ENCODE assay signal across 1 cellular context in genomic region chr10:31273789-31274188, GRCh38.
TF ChIP-seq lines count a peak whose summit lies in the region.

No MANE protein-coding gene starts in this region.

TF ChIP-seq in IMR-90, 13 proteins besides CTCF, POLR2A, EP300 and RAD21 (continued from another document):
- no peak for TF ChIP-seq RCOR1 (IDR thresholded peaks at IDR 0.05; ENCODE audit: insufficient replicate concordance, low read length)
- no peak for TF ChIP-seq MXI1 (IDR thresholded peaks at IDR 0.05; ENCODE audit: borderline replicate concordance, low read depth, low read length)
- TF ChIP-seq CEBPB (IDR thresholded peaks at IDR 0.05; ENCODE audit: low read depth, low read length): no peak
- no peak for TF ChIP-seq RFX5 (IDR thresholded peaks at IDR 0.05; ENCODE audit: low read depth, low read length)
- TF ChIP-seq BHLHE40 (IDR thresholded peaks at IDR 0.05; ENCODE audit: low read depth, low read length): no peak
- no peak for TF ChIP-seq MAFK (IDR thresholded peaks at IDR 0.05; ENCODE audit: low read depth, low read length)
- TF ChIP-seq NFE2L2 (IDR thresholded peaks at IDR 0.05; ENCODE audit: low read depth, low read length): no peak
